In the genomic region with DNA sequence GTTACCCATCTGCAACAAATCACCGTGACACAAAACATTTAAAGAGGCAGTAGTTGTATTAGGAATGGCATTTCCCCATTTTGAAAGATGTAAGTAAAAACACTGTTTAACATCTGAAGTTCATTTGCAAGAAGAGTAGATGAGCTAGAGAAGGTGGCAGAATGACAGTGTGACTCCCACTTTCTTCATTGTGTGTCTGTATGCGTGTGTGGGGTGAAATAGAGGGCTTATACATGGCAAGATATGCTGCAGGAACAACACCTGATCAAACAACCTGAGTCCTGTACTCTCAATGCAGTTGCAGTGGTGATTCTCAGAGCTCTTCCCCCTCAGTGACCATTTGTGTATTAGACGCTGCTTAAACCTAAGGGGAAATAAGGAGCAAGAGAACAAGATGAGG, we compare ENCODE assay signal across 10 cellular contexts.
"Had no signal": no experiment of that assay in that cellular context is flagged by ENCODE, and none has a peak within 500 bp of the region (broad histone marks: within the 10 kb centered on the region; RNA-seq: fewer than 3 reads in every experiment).

No MANE protein-coding gene starts in this region.

- H3K36me3 ChIP-seq: HAP-1 had no signal

- H3K4me1 ChIP-seq: HAP-1 had no signal

- H3K4me3 Mint-ChIP-seq: GM23338, HFFc6, IgD-negative memory B cell had no signal

- H3K36me3 Mint-ChIP-seq: IgD-negative memory B cell had no signal

- DNase-seq: H7, HFFc6, KBM-7 had no signal

- H3K27ac ChIP-seq: HL-60 had no signal

- H3K27ac Mint-ChIP-seq: GM23338, HFFc6, IgD-negative memory B cell had no signal

- H3K4me3 ChIP-seq: GM23338, HAP-1 had no signal

- ATAC-seq: GM23338, HCT116, HepG2 had no signal

- H3K9me3 ChIP-seq: HAP-1 had no signal

- FAIRE-seq: H1 had no signal

- H3K4me1 Mint-ChIP-seq: GM23338, IgD-negative memory B cell had no signal

- H3K27me3 Mint-ChIP-seq: IgD-negative memory B cell had no signal

- H3K9me3 Mint-ChIP-seq: HFFc6 had no signal
